ENCODE assay signal across 1 cellular context in genomic region chr20:33262658-33263065, GRCh38.
TF ChIP-seq lines count a peak whose summit lies in the region.

No MANE protein-coding gene starts in this region.

TF ChIP-seq in HepG2, 621 proteins besides CTCF, POLR2A, EP300 and RAD21 (continued from another document and continues in another):
- no peak for TF ChIP-seq ZSCAN20 (CRISPR knock-in tag; IDR thresholded peaks at IDR 0.05; ENCODE audit: borderline replicate concordance)
- 0 out of 2 replicates have a peak, but pooled peaks have one; percentile 22 for TF ChIP-seq BORCS8-MEF2B (CRISPR knock-in tag; IDR thresholded peaks at IDR 0.05)
- TF ChIP-seq CBX5 (CRISPR knock-in tag; IDR thresholded peaks at IDR 0.05; ENCODE audit: borderline replicate concordance), result peak; percentile 83; the same call in 1 of the 2 replicates
- TF ChIP-seq SMAD1 (CRISPR knock-in tag; IDR thresholded peaks at IDR 0.05; ENCODE audit: borderline replicate concordance, low read depth), result no peak
- TF ChIP-seq ARID2 (CRISPR knock-in tag; IDR thresholded peaks at IDR 0.05; ENCODE audit: borderline replicate concordance), result no peak
- TF ChIP-seq SP140L (CRISPR knock-in tag; IDR thresholded peaks at IDR 0.05; ENCODE audit: borderline replicate concordance), result no peak
- no peak for TF ChIP-seq NR0B2 (CRISPR knock-in tag; IDR thresholded peaks at IDR 0.05)
- peak; percentile 75 for TF ChIP-seq THRA (CRISPR knock-in tag; IDR thresholded peaks at IDR 0.05; ENCODE audit: borderline replicate concordance)
- TF ChIP-seq CENPX (CRISPR knock-in tag; IDR thresholded peaks at IDR 0.05), result no peak
- no peak for TF ChIP-seq FUBP1 (CRISPR knock-in tag; IDR thresholded peaks at IDR 0.05; ENCODE audit: borderline replicate concordance)
- no peak for TF ChIP-seq MXI1 (IDR thresholded peaks at IDR 0.05; ENCODE audit: borderline replicate concordance, low read depth, low read length)
- no peak for TF ChIP-seq HES4 (CRISPR knock-in tag; IDR thresholded peaks at IDR 0.05; ENCODE audit: borderline replicate concordance)
- TF ChIP-seq SP4 (CRISPR knock-in tag; IDR thresholded peaks at IDR 0.05), result no peak
- TF ChIP-seq ZNF879 (CRISPR knock-in tag; IDR thresholded peaks at IDR 0.05), result no peak
- no peak for TF ChIP-seq WIZ (CRISPR knock-in tag; IDR thresholded peaks at IDR 0.05)
- 0 out of 2 replicates have a peak, but pooled peaks have one; percentile 68 for TF ChIP-seq ZFP37 (CRISPR knock-in tag; IDR thresholded peaks at IDR 0.05; ENCODE audit: borderline replicate concordance)
- TF ChIP-seq ZNF749 (CRISPR knock-in tag; IDR thresholded peaks at IDR 0.05; ENCODE audit: borderline replicate concordance), result no peak
- no peak for TF ChIP-seq HDAC2 (CRISPR knock-in tag; IDR thresholded peaks at IDR 0.05)
- TF ChIP-seq NFYC (CRISPR knock-in tag; IDR thresholded peaks at IDR 0.05), result no peak
- TF ChIP-seq ZNF737 (CRISPR knock-in tag; IDR thresholded peaks at IDR 0.05; ENCODE audit: borderline replicate concordance), result no peak
- TF ChIP-seq ZNF691 (CRISPR knock-in tag; IDR thresholded peaks at IDR 0.05; ENCODE audit: borderline replicate concordance, low read depth), result peak; percentile 67; the same call in 1 of the 2 replicates
- peak; percentile 59; the same call in 1 of the 2 replicates for TF ChIP-seq RXRB (CRISPR knock-in tag; IDR thresholded peaks at IDR 0.05; ENCODE audit: borderline replicate concordance)
- no peak for TF ChIP-seq ZNF275 (CRISPR knock-in tag; IDR thresholded peaks at IDR 0.05; ENCODE audit: borderline replicate concordance)
- TF ChIP-seq MIXL1 (CRISPR knock-in tag; IDR thresholded peaks at IDR 0.05), result peak; percentile 62; the same call in 1 of the 2 replicates
- TF ChIP-seq ZMYM4 (CRISPR knock-in tag; IDR thresholded peaks at IDR 0.05), result peak; percentile 31; the same call in 1 of the 2 replicates
- peak; percentile 48; the same call in 1 of the 2 replicates for TF ChIP-seq HOMEZ (CRISPR knock-in tag; IDR thresholded peaks at IDR 0.05; ENCODE audit: low read depth)
- no peak for TF ChIP-seq MYPOP (CRISPR knock-in tag; IDR thresholded peaks at IDR 0.05)
- TF ChIP-seq ZNF124 (CRISPR knock-in tag; IDR thresholded peaks at IDR 0.05), result 0 out of 2 replicates have a peak, but pooled peaks have one; percentile 69
- TF ChIP-seq ZFX (CRISPR knock-in tag; IDR thresholded peaks at IDR 0.05; ENCODE audit: low read depth), result peak; percentile 51; the same call in 1 of the 2 replicates
- TF ChIP-seq SRY (CRISPR knock-in tag; IDR thresholded peaks at IDR 0.05), result no peak
- TF ChIP-seq TGIF2 (CRISPR knock-in tag; IDR thresholded peaks at IDR 0.05), result no peak
- no peak for TF ChIP-seq ZBTB42 (CRISPR knock-in tag; IDR thresholded peaks at IDR 0.05)
- TF ChIP-seq ZNF816 (CRISPR knock-in tag; IDR thresholded peaks at IDR 0.05; ENCODE audit: borderline replicate concordance), result no peak
- no peak for TF ChIP-seq ARNT2 (CRISPR knock-in tag; IDR thresholded peaks at IDR 0.05; ENCODE audit: low read depth)
- TF ChIP-seq ATF3 (CRISPR knock-in tag; IDR thresholded peaks at IDR 0.05), result peak; percentile 36; the same call in 1 of the 2 replicates
- no peak for TF ChIP-seq RFXANK (CRISPR knock-in tag; IDR thresholded peaks at IDR 0.05)
- TF ChIP-seq E2F2 (CRISPR knock-in tag; IDR thresholded peaks at IDR 0.05; ENCODE audit: borderline replicate concordance), result no peak
- TF ChIP-seq PLSCR1 (CRISPR knock-in tag; IDR thresholded peaks at IDR 0.05; ENCODE audit: borderline replicate concordance), result no peak
- peak; percentile 39; the same call in 1 of the 2 replicates for TF ChIP-seq ZBTB49 (CRISPR knock-in tag; IDR thresholded peaks at IDR 0.05; ENCODE audit: borderline replicate concordance)
- no peak for TF ChIP-seq SIX4 (CRISPR knock-in tag; IDR thresholded peaks at IDR 0.05)
- peak; percentile 81 for TF ChIP-seq ELF3 (CRISPR knock-in tag; IDR thresholded peaks at IDR 0.05)
- TF ChIP-seq PITX1 (CRISPR knock-in tag; IDR thresholded peaks at IDR 0.05), result 0 out of 2 replicates have a peak, but pooled peaks have one; percentile 23
- no peak for TF ChIP-seq ZNF782 (CRISPR knock-in tag; IDR thresholded peaks at IDR 0.05; ENCODE audit: borderline replicate concordance)
- TF ChIP-seq PHF21A (CRISPR knock-in tag; IDR thresholded peaks at IDR 0.05), result no peak
- TF ChIP-seq TOE1 (CRISPR knock-in tag; IDR thresholded peaks at IDR 0.05), result no peak
- 0 out of 2 replicates have a peak, but pooled peaks have one; percentile 32 for TF ChIP-seq PATZ1 (CRISPR knock-in tag; IDR thresholded peaks at IDR 0.05)
- TF ChIP-seq MXD4 (CRISPR knock-in tag; IDR thresholded peaks at IDR 0.05), result no peak
- TF ChIP-seq FIP1L1 (IDR thresholded peaks at IDR 0.05; ENCODE audit: borderline replicate concordance, insufficient read depth, low read depth, low read length), result no peak
- TF ChIP-seq NFE2L2 (IDR thresholded peaks at IDR 0.05; ENCODE audit: low read length), result no peak
- no peak for TF ChIP-seq ZNF598 (CRISPR knock-in tag; IDR thresholded peaks at IDR 0.05; ENCODE audit: borderline replicate concordance)
- no peak for TF ChIP-seq GFI1 (CRISPR knock-in tag; IDR thresholded peaks at IDR 0.05; ENCODE audit: borderline replicate concordance)
